12 cellular contexts compared by ENCODE assay signal in genomic region chr10:34584164-34584563, GRCh38.
DNase-seq lines count a peak whose midpoint lies in the region; ATAC-seq and TF ChIP-seq lines count a peak whose summit lies in the region.
"Had no signal": no experiment of that assay in that cellular context is flagged by ENCODE, and none has a peak within 500 bp of the region (broad histone marks: within the 10 kb centered on the region; RNA-seq: fewer than 3 reads in every experiment).

No MANE protein-coding gene starts in this region.

- H3K36me3 Mint-ChIP-seq in activated T-helper 17 cell treated with anti-CD3 and anti-CD28 coated beads, Interleukin-2, amount 50 U/mL, for 72 hours (ENCODE audit: low read depth): no peaks in the 10 kb centered on the region
- H3K36me3 Mint-ChIP-seq: naive thymus-derived CD8-positive, alpha-beta T cell had no signal

- H3K9me3 ChIP-seq in PC-3 (ENCODE audit: low read length): no peaks in the 10 kb centered on the region
- H3K9me3 ChIP-seq: heart right ventricle, tibial nerve had no signal

- no peaks in the 10 kb centered on the region for H3K27me3 ChIP-seq in PC-3 (ENCODE audit: low read length)
- H3K27me3 ChIP-seq: heart right ventricle, tibial nerve had no signal

- TF ChIP-seq CTCF in PC-3 (conservative IDR thresholded peaks at IDR 0.05; ENCODE audit: low read depth, low read length) (no peak), fibroblast of villous mesenchyme (IDR thresholded peaks at IDR 0.05; ENCODE audit: insufficient read depth, low read depth, low read length) (no peak), GM13977 (IDR thresholded peaks at IDR 0.05; ENCODE audit: extremely low read depth, insufficient read depth, missing control alignments) (no peak)

- H3K4me3 ChIP-seq in PC-3 (ENCODE audit: low read length): no peak overlapping the region
- H3K4me3 ChIP-seq in fibroblast of villous mesenchyme (ENCODE audit: low read depth, low read length): no peak overlapping the region
- H3K4me3 ChIP-seq: heart right ventricle, tibial nerve had no signal

- H3K4me2 ChIP-seq in PC-3 (ENCODE audit: low read length): 0 out of 2 replicates have a peak overlapping the region, but pooled peaks have one; percentile 0

- peaks cover 16% of the 10 kb centered on the region for H3F3A ChIP-seq in PC-3 (ENCODE audit: low read length, unreplicated experiment)

- POLR2A ChIA-PET in PC-3 (lab: Charles Lee; ENCODE audit: unreplicated experiment): no interaction called here

- intact Hi-C loops in PC-3 (cut with micrococcal nuclease): loop anchor here (5.0 kb wide), 3 partner anchors 177 to 1252 kb away; partner anchors contain the start of gene NRP1

- H3K27ac ChIP-seq in PC-3 (ENCODE audit: low read length): no peak overlapping the region
- H3K27ac ChIP-seq: tibial nerve had no signal

- no peak overlapping the region for H2AFZ ChIP-seq in PC-3 (ENCODE audit: low read length)

- DNase-seq in GM03348 (ENCODE audit: low spot score) (peak; percentile 64), PC-3 (peak; percentile 72), fibroblast of villous mesenchyme (ENCODE audit: low read depth) (peak; percentile 92), renal cortical epithelial cell (ENCODE audit: low read depth) (peak; percentile 71), NCI-H1105 treated with DMSO at 0.1 percent for 48 hours (lab: John Stamatoyannopoulos, UW) (no peak), GM13977 (ENCODE audit: low spot score) (no peak)
- DNase-seq: heart right ventricle; naive thymus-derived CD8-positive, alpha-beta T cell; NCI-H2227 treated with DMSO at 0.1 percent for 48 hours had no signal

- no peak overlapping the region for H3K4me3 Mint-ChIP-seq in activated T-helper 17 cell treated with anti-CD3 and anti-CD28 coated beads, Interleukin-2, amount 50 U/mL, for 72 hours
- H3K4me3 Mint-ChIP-seq: naive thymus-derived CD8-positive, alpha-beta T cell had no signal

- H3K27ac Mint-ChIP-seq in activated T-helper 17 cell treated with anti-CD3 and anti-CD28 coated beads, Interleukin-2, amount 50 U/mL, for 72 hours: no peak overlapping the region
- H3K27ac Mint-ChIP-seq: naive thymus-derived CD8-positive, alpha-beta T cell had no signal

- peaks cover 12% of the 10 kb centered on the region; the same call in 1 of the 2 replicates for H4K20me1 ChIP-seq in PC-3 (ENCODE audit: low read length)

- no TSS peak for BruUV-seq in PC-3 (replicated peaks; lab: Mats Ljungman, UMichigan)

- H3K4me1 Mint-ChIP-seq in activated T-helper 17 cell treated with anti-CD3 and anti-CD28 coated beads, Interleukin-2, amount 50 U/mL, for 72 hours: no peaks in the 10 kb centered on the region
- H3K4me1 Mint-ChIP-seq: naive thymus-derived CD8-positive, alpha-beta T cell had no signal

- H3K9ac ChIP-seq in PC-3 (ENCODE audit: low read length): no peak overlapping the region

- peaks cover 74% of the 10 kb centered on the region for H3K4me1 ChIP-seq in PC-3 (ENCODE audit: insufficient read depth, low read length)

- peaks cover 40% of the 10 kb centered on the region for H3K79me2 ChIP-seq in PC-3 (ENCODE audit: low read length)

- peaks cover 5% of the 10 kb centered on the region for H3K27me3 Mint-ChIP-seq in activated T-helper 17 cell treated with anti-CD3 and anti-CD28 coated beads, Interleukin-2, amount 50 U/mL, for 72 hours
- H3K27me3 Mint-ChIP-seq: naive thymus-derived CD8-positive, alpha-beta T cell had no signal

- H3K36me3 ChIP-seq in PC-3 (ENCODE audit: low read depth, low read length): no peaks in the 10 kb centered on the region
- H3K36me3 ChIP-seq: heart right ventricle, tibial nerve had no signal

- CTCF ChIA-PET in PC-3 (lab: Charles Lee): interaction anchor here (0.6 kb wide), 1 partner anchor 28 kb away, joined by 3 read pairs; no protein-coding TSS in a partner anchor

- in situ Hi-C loops in GM13977 (cut with MboI; ENCODE audit: low pct_unique_long_range_greater_than_20kb, low sequenced_read_pairs, unreplicated experiment): no loop called here

- no peaks in the 10 kb centered on the region for H3K9me2 ChIP-seq in PC-3 (replicated peaks; ENCODE audit: low read length)

- ATAC-seq in PC-3 (no peak), GM19467 (IDR thresholded peaks at IDR 0.05; ENCODE audit: unreplicated experiment) (no peak)
- ATAC-seq in activated T-helper 17 cell treated with anti-CD3 and anti-CD28 coated beads, Interleukin-2, amount 50 U/mL, for 72 hours (replicated peaks): no peak
- ATAC-seq: naive thymus-derived CD8-positive, alpha-beta T cell had no signal

- H3K9me3 Mint-ChIP-seq in activated T-helper 17 cell treated with anti-CD3 and anti-CD28 coated beads, Interleukin-2, amount 50 U/mL, for 72 hours: no peaks in the 10 kb centered on the region
- H3K9me3 Mint-ChIP-seq: naive thymus-derived CD8-positive, alpha-beta T cell had no signal

Comparison
In these comparisons a context has a peak if more than half of its experiments do, and no peak if none do; other contexts are left out.
1. DNase-seq: peak in GM03348 (single experiment), PC-3 (single experiment), fibroblast of villous mesenchyme (single experiment) and renal cortical epithelial cell (single experiment); none in NCI-H1105 treated with DMSO at 0.1 percent for 48 hours (single experiment) and GM13977 (single experiment).